In the genomic region with DNA sequence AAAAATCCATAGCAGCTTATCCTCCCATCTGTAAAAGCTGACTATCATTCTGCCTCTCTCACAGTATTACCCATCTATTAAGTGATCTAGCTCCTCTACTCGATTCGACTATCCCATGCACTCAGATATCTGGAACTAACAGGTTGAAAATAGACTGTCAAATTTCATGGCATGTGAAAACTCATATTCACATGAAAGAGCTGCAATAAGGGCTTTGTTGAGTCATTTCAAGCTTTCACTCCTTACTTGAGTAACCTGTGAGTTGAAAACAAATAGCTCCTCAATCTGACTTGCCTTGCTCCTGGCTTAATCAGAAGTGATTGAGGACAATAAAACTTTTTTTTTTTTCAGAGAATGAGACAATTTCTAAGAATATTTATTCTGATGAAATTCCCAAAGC, we compare ENCODE assay signal across 13 cellular contexts.
A peak's percentile ranks its signal among the peaks of the same experiment; 100 is the strongest.
DNase-seq lines count a peak whose midpoint lies in the region; ATAC-seq lines count a peak whose summit lies in the region.
"Had no signal": no experiment of that assay in that cellular context is flagged by ENCODE, and none has a peak within 500 bp of the region (broad histone marks: within the 10 kb centered on the region; RNA-seq: fewer than 3 reads in every experiment).

No MANE protein-coding gene starts in this region.

- intact Hi-C loops in posterior vena cava (cut with DNase I), result no loop called here

- H3K9me3 Mint-ChIP-seq in activated T-cell treated with anti-CD3 and anti-CD28 coated beads, Interleukin-2, amount 50 U/mL, for 24 hours, result no peaks in the 10 kb centered on the region
- no peaks in the 10 kb centered on the region for H3K9me3 Mint-ChIP-seq in stimulated activated effector memory CD8-positive, alpha-beta T cell treated with anti-CD3 and anti-CD28 coated beads, Interleukin-12 subunit alpha, Interleukin-12 subunit beta, amount 100 ng/mL, for 72 hours

- no peaks in the 10 kb centered on the region for H3K36me3 Mint-ChIP-seq in activated T-cell treated with anti-CD3 and anti-CD28 coated beads, Interleukin-2, amount 50 U/mL, for 24 hours (ENCODE audit: low read depth)
- H3K36me3 Mint-ChIP-seq in stimulated activated effector memory CD8-positive, alpha-beta T cell treated with anti-CD3 and anti-CD28 coated beads, Interleukin-12 subunit alpha, Interleukin-12 subunit beta, amount 100 ng/mL, for 72 hours, result no peaks in the 10 kb centered on the region

- no peak for DNase-seq in activated T-cell treated with anti-CD3 and anti-CD28 coated beads, Interleukin-2, amount 50 U/mL, for 24 hours
- DNase-seq in activated T-cell treated with anti-CD3 and anti-CD28 coated beads for 4 hours (no peak), posterior vena cava (ENCODE audit: low spot score) (no peak), SKM-1 treated with dmso at 0.1 percent for 144 hours (lab: John Stamatoyannopoulos, UW; ENCODE audit: unreplicated experiment) (no peak), HuH-7.5 (ENCODE audit: low spot score) (no peak)
- DNase-seq in stimulated activated effector memory CD8-positive, alpha-beta T cell treated with anti-CD3 and anti-CD28 coated beads, Interleukin-12 subunit alpha, Interleukin-12 subunit beta, amount 100 ng/mL, for 72 hours (ENCODE audit: low spot score in 2 of 2), result no peak
- DNase-seq: activated CD4-positive, alpha-beta T cell treated with anti-CD3 and anti-CD28 coated beads for 4 hours; anterior cingulate cortex; NCI-H1105 treated with DMSO at 0.1 percent for 48 hours; uterus had no signal

- peaks cover 27% of the 10 kb centered on the region for H3K4me1 Mint-ChIP-seq in activated T-cell treated with anti-CD3 and anti-CD28 coated beads, Interleukin-2, amount 50 U/mL, for 24 hours (ENCODE audit: low read depth)
- H3K4me1 Mint-ChIP-seq in stimulated activated effector memory CD8-positive, alpha-beta T cell treated with anti-CD3 and anti-CD28 coated beads, Interleukin-12 subunit alpha, Interleukin-12 subunit beta, amount 100 ng/mL, for 72 hours, result peaks cover 25% of the 10 kb centered on the region

- ATAC-seq in GM21529 (IDR thresholded peaks at IDR 0.05; ENCODE audit: unreplicated experiment) (peak; percentile 82), HG03135 (IDR thresholded peaks at IDR 0.05; ENCODE audit: unreplicated experiment) (peak; percentile 73)
- peak; percentile 81 for ATAC-seq in stimulated activated effector memory CD8-positive, alpha-beta T cell treated with anti-CD3 and anti-CD28 coated beads, Interleukin-12 subunit alpha, Interleukin-12 subunit beta, amount 100 ng/mL, for 72 hours
- ATAC-seq: A549 had no signal

- peak overlapping the region; percentile 45 for H3K27ac Mint-ChIP-seq in activated T-cell treated with anti-CD3 and anti-CD28 coated beads, Interleukin-2, amount 50 U/mL, for 24 hours
- no peak overlapping the region for H3K27ac Mint-ChIP-seq in stimulated activated effector memory CD8-positive, alpha-beta T cell treated with anti-CD3 and anti-CD28 coated beads, Interleukin-12 subunit alpha, Interleukin-12 subunit beta, amount 100 ng/mL, for 72 hours

- H3K27me3 Mint-ChIP-seq in activated T-cell treated with anti-CD3 and anti-CD28 coated beads, Interleukin-2, amount 50 U/mL, for 24 hours, result no peaks in the 10 kb centered on the region

- no peak overlapping the region for H3K4me3 Mint-ChIP-seq in activated T-cell treated with anti-CD3 and anti-CD28 coated beads, Interleukin-2, amount 50 U/mL, for 24 hours
- no peak overlapping the region for H3K4me3 Mint-ChIP-seq in stimulated activated effector memory CD8-positive, alpha-beta T cell treated with anti-CD3 and anti-CD28 coated beads, Interleukin-12 subunit alpha, Interleukin-12 subunit beta, amount 100 ng/mL, for 72 hours
